Comparison of ENCODE assay signal across 13 cellular contexts in the genomic region with DNA sequence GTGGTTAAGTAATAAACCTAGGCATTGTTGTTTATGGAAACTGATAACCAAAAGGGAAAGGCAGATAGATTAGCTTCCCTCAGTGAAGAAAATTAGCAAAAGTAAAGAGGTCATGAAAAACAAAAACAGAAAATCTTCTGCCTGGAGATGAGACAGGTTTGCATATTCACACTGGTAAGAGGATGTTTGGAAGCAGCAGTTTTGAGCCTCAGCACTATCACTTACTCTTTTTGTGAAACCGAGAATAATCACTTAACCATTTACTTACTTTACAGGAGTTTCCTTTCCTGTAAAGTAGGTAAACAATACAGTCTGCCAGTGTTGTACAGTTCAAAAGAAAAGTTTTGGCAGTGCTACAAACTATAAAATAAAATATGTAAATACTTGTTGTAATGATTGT. TPM values are rescaled to one million over a fixed set of nuclear protein-coding genes. Genes with fewer than 3 reads are reported as not detected.
A peak's percentile ranks its signal among the peaks of the same experiment; 100 is the strongest.
DNase-seq lines count a peak whose midpoint lies in the region; ATAC-seq lines count a peak whose summit lies in the region.
"Had no signal": no experiment of that assay in that cellular context is flagged by ENCODE, and none has a peak within 500 bp of the region (broad histone marks: within the 10 kb centered on the region; RNA-seq: fewer than 3 reads in every experiment).

No MANE protein-coding gene starts in this region.

- H3K27ac Mint-ChIP-seq in activated T-cell treated with anti-CD3 and anti-CD28 coated beads, Interleukin-2, amount 50 U/mL, for 72 hours: peak overlapping the region; percentile 21
- H3K27ac Mint-ChIP-seq in memory B cell (peak overlapping the region; percentile 51), immature natural killer cell (no peak overlapping the region)
- no peak overlapping the region for H3K27ac Mint-ChIP-seq in activated naive CD8-positive, alpha-beta T cell treated with anti-CD3 and anti-CD28 coated beads for 36 hours
- H3K27ac Mint-ChIP-seq: activated CD8-positive, alpha-beta T cell treated with anti-CD3 and anti-CD28 coated beads for 36 hours had no signal

- no peaks in the 10 kb centered on the region for H3K27me3 Mint-ChIP-seq in activated T-cell treated with anti-CD3 and anti-CD28 coated beads, Interleukin-2, amount 50 U/mL, for 72 hours (ENCODE audit: low read depth)
- no peaks in the 10 kb centered on the region for H3K27me3 Mint-ChIP-seq in activated T-cell treated with anti-CD3 and anti-CD28 coated beads, Interleukin-2, amount 50 U/mL, for 4 hours (ENCODE audit: low read depth)
- H3K27me3 Mint-ChIP-seq in memory B cell: no peaks in the 10 kb centered on the region
- H3K27me3 Mint-ChIP-seq in activated naive CD8-positive, alpha-beta T cell treated with anti-CD3 and anti-CD28 coated beads for 36 hours: no peaks in the 10 kb centered on the region
- peaks cover 0 to 7% (median 2%) of the 10 kb centered on the region in 3 donors for H3K27me3 Mint-ChIP-seq in immature natural killer cell (ENCODE audit: low read depth in 3 of 3)
- H3K27me3 Mint-ChIP-seq: activated CD8-positive, alpha-beta T cell treated with anti-CD3 and anti-CD28 coated beads for 36 hours had no signal

- peaks cover 5 to 7% of the 10 kb centered on the region in 2 donors for H3K36me3 Mint-ChIP-seq in activated T-cell treated with anti-CD3 and anti-CD28 coated beads, Interleukin-2, amount 50 U/mL, for 72 hours (ENCODE audit: insufficient read depth in 2 of 2)
- H3K36me3 Mint-ChIP-seq in activated T-cell treated with anti-CD3 and anti-CD28 coated beads, Interleukin-2, amount 50 U/mL, for 4 hours (ENCODE audit: insufficient read depth): peaks cover 5% of the 10 kb centered on the region
- H3K36me3 Mint-ChIP-seq in memory B cell: peaks cover 2% of the 10 kb centered on the region
- H3K36me3 Mint-ChIP-seq in activated naive CD8-positive, alpha-beta T cell treated with anti-CD3 and anti-CD28 coated beads for 36 hours: peaks cover 9% of the 10 kb centered on the region
- peaks cover 0 to 13% (median 4%) of the 10 kb centered on the region in 3 donors for H3K36me3 Mint-ChIP-seq in immature natural killer cell

- no peak for ATAC-seq in activated T-cell treated with anti-CD3 and anti-CD28 coated beads, Interleukin-2, amount 50 U/mL, for 72 hours (replicated peaks in 1 of 2)
- no peak for ATAC-seq in activated T-cell treated with anti-CD3 and anti-CD28 coated beads, Interleukin-2, amount 50 U/mL, for 4 hours
- ATAC-seq in GM21737 (IDR thresholded peaks at IDR 0.05; ENCODE audit: unreplicated experiment) (peak; percentile 98), HG03135 (IDR thresholded peaks at IDR 0.05; ENCODE audit: unreplicated experiment) (peak; percentile 100), memory B cell (ENCODE audit: low read depth) (no peak)
- ATAC-seq: activated CD8-positive, alpha-beta T cell treated with anti-CD3 and anti-CD28 coated beads for 36 hours; left ventricle myocardium superior had no signal

- DNase-seq in activated T-cell treated with anti-CD3 and anti-CD28 coated beads, Interleukin-2, amount 50 U/mL, for 72 hours: no peak
- no peak for DNase-seq in activated T-cell treated with anti-CD3 and anti-CD28 coated beads, Interleukin-2, amount 50 U/mL, for 4 hours
- DNase-seq in memory B cell (ENCODE audit: low spot score in 2 of 2) (no peak), NCI-H2029 treated with DMSO at 0.1 percent for 48 hours (lab: John Stamatoyannopoulos, UW) (no peak), immature natural killer cell (no peak)
- no peak for DNase-seq in activated naive CD8-positive, alpha-beta T cell treated with anti-CD3 and anti-CD28 coated beads for 36 hours
- DNase-seq: activated CD8-positive, alpha-beta T cell treated with anti-CD3 and anti-CD28 coated beads for 36 hours; GOT3; left ventricle myocardium superior; NCI-H2227 treated with DMSO at 0.1 percent for 48 hours; occipital lobe had no signal

- peak overlapping the region in 1 of 2 donors; percentile 22 for H3K4me3 Mint-ChIP-seq in activated T-cell treated with anti-CD3 and anti-CD28 coated beads, Interleukin-2, amount 50 U/mL, for 72 hours
- no peak overlapping the region for H3K4me3 Mint-ChIP-seq in activated T-cell treated with anti-CD3 and anti-CD28 coated beads, Interleukin-2, amount 50 U/mL, for 4 hours
- H3K4me3 Mint-ChIP-seq in memory B cell (no peak overlapping the region), immature natural killer cell (no peak overlapping the region)
- H3K4me3 Mint-ChIP-seq in activated naive CD8-positive, alpha-beta T cell treated with anti-CD3 and anti-CD28 coated beads for 36 hours: no peak overlapping the region
- H3K4me3 Mint-ChIP-seq: activated CD8-positive, alpha-beta T cell treated with anti-CD3 and anti-CD28 coated beads for 36 hours had no signal

- peaks cover 6 to 12% of the 10 kb centered on the region in 2 donors for H3K9me3 Mint-ChIP-seq in activated T-cell treated with anti-CD3 and anti-CD28 coated beads, Interleukin-2, amount 50 U/mL, for 72 hours
- H3K9me3 Mint-ChIP-seq in activated T-cell treated with anti-CD3 and anti-CD28 coated beads, Interleukin-2, amount 50 U/mL, for 4 hours: peaks cover 3% of the 10 kb centered on the region
- H3K9me3 Mint-ChIP-seq in memory B cell (no peaks in the 10 kb centered on the region), immature natural killer cell (peaks cover 0 to 8% (median 4%) of the 10 kb centered on the region in 6 donors)
- peaks cover 6% of the 10 kb centered on the region for H3K9me3 Mint-ChIP-seq in activated naive CD8-positive, alpha-beta T cell treated with anti-CD3 and anti-CD28 coated beads for 36 hours

- H3K4me1 Mint-ChIP-seq in activated T-cell treated with anti-CD3 and anti-CD28 coated beads, Interleukin-2, amount 50 U/mL, for 72 hours (ENCODE audit: low read depth): peaks cover 5% of the 10 kb centered on the region
- H3K4me1 Mint-ChIP-seq in activated T-cell treated with anti-CD3 and anti-CD28 coated beads, Interleukin-2, amount 50 U/mL, for 4 hours (ENCODE audit: low read depth): peaks cover 18% of the 10 kb centered on the region
- peaks cover 2% of the 10 kb centered on the region for H3K4me1 Mint-ChIP-seq in memory B cell
- peaks cover 17% of the 10 kb centered on the region for H3K4me1 Mint-ChIP-seq in activated naive CD8-positive, alpha-beta T cell treated with anti-CD3 and anti-CD28 coated beads for 36 hours
- peaks cover 0 to 7% of the 10 kb centered on the region in 2 donors for H3K4me1 Mint-ChIP-seq in immature natural killer cell

RNA-seq across cellular contexts. Expression of a gene that starts 35.5 kb away (rescaled TPM):
- total RNA-seq in activated T-cell treated with anti-CD3 and anti-CD28 coated beads, Interleukin-2, amount 50 U/mL, for 72 hours: 10 to 100 TPM; 68.0 to 94.6 TPM
- 10 to 100 TPM; 42.1 to 61.6 (median 57.2) TPM for total RNA-seq in activated T-cell treated with anti-CD3 and anti-CD28 coated beads, Interleukin-2, amount 50 U/mL, for 4 hours
- total RNA-seq in activated naive CD8-positive, alpha-beta T cell treated with anti-CD3 and anti-CD28 coated beads for 36 hours: 10 to 100 TPM; 59.5 to 60.8 TPM
- polyA plus RNA-seq in immature natural killer cell: 100 to 1,000 TPM; 163 to 166 (median 164) TPM

Comparison
In these comparisons a context has a peak if more than half of its experiments do, and no peak if none do; other contexts are left out.
1. ATAC-seq: peak in GM21737 (single experiment) and HG03135 (single experiment); none in activated T-cell treated with anti-CD3 and anti-CD28 coated beads, Interleukin-2, amount 50 U/mL, for 72 hours (0 of 2), activated T-cell treated with anti-CD3 and anti-CD28 coated beads, Interleukin-2, amount 50 U/mL, for 4 hours (0 of 2) and memory B cell (single experiment).
2. H3K27ac Mint-ChIP-seq: peak in activated T-cell treated with anti-CD3 and anti-CD28 coated beads, Interleukin-2, amount 50 U/mL, for 72 hours (single experiment) and memory B cell (single experiment); none in activated naive CD8-positive, alpha-beta T cell treated with anti-CD3 and anti-CD28 coated beads for 36 hours (single experiment) and immature natural killer cell (0 of 6).